ENCODE assay signal across 17 cellular contexts in genomic region chr11:122308286-122308685, GRCh38.
"Had no signal": no experiment of that assay in that cellular context is flagged by ENCODE, and none has a peak within 500 bp of the region (broad histone marks: within the 10 kb centered on the region; RNA-seq: fewer than 3 reads in every experiment).

No MANE protein-coding gene starts in this region.

- DNase-seq: activated CD4-positive, alpha-beta T cell treated with anti-CD3 and anti-CD28 coated beads, Interleukin-2, amount 50 U/mL, for 4 hours; activated effector memory CD4-positive, alpha-beta T cell treated with anti-CD3 and anti-CD28 coated beads, Interleukin-2, amount 50 U/mL, for 16 hours; activated naive CD4-positive, alpha-beta T cell treated with anti-CD3 and anti-CD28 coated beads, Interleukin-2, amount 50 U/mL, for 16 hours; activated T-cell treated with anti-CD3 and anti-CD28 coated beads, Interleukin-2, amount 50 U/mL, for 72 hours; colonic mucosa; erythroblast; right lobe of liver; stimulated activated CD4-positive, alpha-beta T cell treated with anti-CD3 and anti-CD28 coated beads, Interleukin-4, amount 100 ng/mL, for 1 hour; tibial artery had no signal

- H3K36me3 ChIP-seq: cardiac muscle cell, colonic mucosa, right lobe of liver, tibial artery had no signal

- FAIRE-seq: frontal cortex, TTC549 had no signal

- H3K9me3 Mint-ChIP-seq: activated T-cell treated with anti-CD3 and anti-CD28 coated beads, Interleukin-2, amount 50 U/mL, for 72 hours; neural crest cell; stimulated activated effector memory CD8-positive, alpha-beta T cell treated with anti-CD3 and anti-CD28 coated beads, Interleukin-12 subunit alpha, Interleukin-12 subunit beta, amount 100 ng/mL, for 72 hours had no signal

- H3K27me3 ChIP-seq: cardiac muscle cell, colonic mucosa, right lobe of liver, tibial artery had no signal

- H3K4me1 ChIP-seq: colonic mucosa, right lobe of liver had no signal

- ATAC-seq: activated T-cell treated with anti-CD3 and anti-CD28 coated beads, Interleukin-2, amount 50 U/mL, for 72 hours; stimulated activated effector memory CD8-positive, alpha-beta T cell treated with anti-CD3 and anti-CD28 coated beads, Interleukin-12 subunit alpha, Interleukin-12 subunit beta, amount 100 ng/mL, for 72 hours had no signal

- H3K27ac Mint-ChIP-seq: activated T-cell treated with anti-CD3 and anti-CD28 coated beads, Interleukin-2, amount 50 U/mL, for 72 hours; progenitor cell of endocrine pancreas; stimulated activated effector memory CD8-positive, alpha-beta T cell treated with anti-CD3 and anti-CD28 coated beads, Interleukin-12 subunit alpha, Interleukin-12 subunit beta, amount 100 ng/mL, for 72 hours had no signal

- H3K4me3 ChIP-seq: cardiac muscle cell, colonic mucosa, SK-N-MC, smooth muscle cell had no signal

- H3K4me3 Mint-ChIP-seq: activated T-cell treated with anti-CD3 and anti-CD28 coated beads, Interleukin-2, amount 50 U/mL, for 72 hours; neural crest cell; stimulated activated effector memory CD8-positive, alpha-beta T cell treated with anti-CD3 and anti-CD28 coated beads, Interleukin-12 subunit alpha, Interleukin-12 subunit beta, amount 100 ng/mL, for 72 hours had no signal

- H3K36me3 Mint-ChIP-seq: stimulated activated effector memory CD8-positive, alpha-beta T cell treated with anti-CD3 and anti-CD28 coated beads, Interleukin-12 subunit alpha, Interleukin-12 subunit beta, amount 100 ng/mL, for 72 hours had no signal

- H3K4me2 ChIP-seq: smooth muscle cell had no signal

- H3K27ac ChIP-seq: colonic mucosa, right lobe of liver, SK-N-MC had no signal

- H3K4me1 Mint-ChIP-seq: stimulated activated effector memory CD8-positive, alpha-beta T cell treated with anti-CD3 and anti-CD28 coated beads, Interleukin-12 subunit alpha, Interleukin-12 subunit beta, amount 100 ng/mL, for 72 hours had no signal

- H3K9me3 ChIP-seq: colonic mucosa, right lobe of liver, tibial artery had no signal
